Comparison of ENCODE assay signal across 17 cellular contexts in the genomic region with DNA sequence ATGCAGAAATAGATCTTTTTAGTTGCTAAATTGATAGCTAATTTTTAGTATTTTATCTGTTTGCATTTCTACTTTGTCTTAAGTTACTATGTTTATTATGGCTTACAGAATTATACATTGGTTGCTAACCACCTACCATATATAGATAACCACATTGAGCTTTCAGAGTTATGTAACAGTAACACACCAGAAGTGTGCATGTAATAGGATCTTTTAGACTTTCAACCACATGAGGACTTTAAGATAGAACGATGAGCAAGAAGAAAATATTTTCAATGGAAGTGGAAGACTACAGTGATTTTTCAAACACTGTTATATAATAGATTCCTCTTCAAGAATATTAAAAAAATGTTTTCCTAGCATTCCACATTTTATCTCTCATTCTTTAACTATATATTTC. TPM values are rescaled to one million over a fixed set of nuclear protein-coding genes. Genes with fewer than 3 reads are reported as not detected.
DNase-seq lines count a peak whose midpoint lies in the region; ATAC-seq, FAIRE-seq and TF ChIP-seq lines count a peak whose summit lies in the region.
"Had no signal": no experiment of that assay in that cellular context is flagged by ENCODE, and none has a peak within 500 bp of the region (broad histone marks: within the 10 kb centered on the region; RNA-seq: fewer than 3 reads in every experiment).

No MANE protein-coding gene starts in this region.

- TF ChIP-seq POLR2A in esophagus squamous epithelium (IDR thresholded peaks at IDR 0.05): no peak

- TF ChIP-seq CTCF in HL-60 (IDR thresholded peaks at IDR 0.05; ENCODE audit: insufficient read depth, low read length) (no peak), pancreas (IDR thresholded peaks at IDR 0.05) (no peak), esophagus squamous epithelium (IDR thresholded peaks at IDR 0.05) (no peak)

- DNase-seq in HL-60 (ENCODE audit: low read depth in 1 of 2, low spot score in 1 of 2) (no peak), NOMO-1 treated with DMSO at 0.1 percent for 48 hours (lab: John Stamatoyannopoulos, UW; ENCODE audit: unreplicated experiment) (peak; percentile 48), pancreas (no peak), esophagus squamous epithelium (lab: John Stamatoyannopoulos, UW) (no peak)
- DNase-seq: DMS79, GDM1, MM.1S, NCI-H1436, NCI-H2029 treated with DMSO at 0.1 percent for 48 hours, NCI-H2227 treated with DMSO at 0.1 percent for 48 hours, NCI-H526, Right ventricle myocardium superior had no signal

- ATAC-seq in pancreas (no peak), GM18517 (IDR thresholded peaks at IDR 0.05; ENCODE audit: unreplicated experiment) (no peak), GM18907 (IDR thresholded peaks at IDR 0.05; ENCODE audit: unreplicated experiment) (no peak), GM18870 (IDR thresholded peaks at IDR 0.05; ENCODE audit: unreplicated experiment) (no peak)

- no peaks in the 10 kb centered on the region for H3K4me1 ChIP-seq in pancreas
- H3K4me1 ChIP-seq in esophagus squamous epithelium: peaks cover 0 to under 1% (median 0%) of the 10 kb centered on the region in 3 donors

- intact Hi-C loops in pancreas (cut with DNase I) (no loop called here), esophagus squamous epithelium (cut with DNase I) (no loop called here)

- H3K4me3 ChIP-seq in HL-60 (replicated peaks; ENCODE audit: insufficient read depth, low read length): no peak overlapping the region
- no peak overlapping the region for H3K4me3 ChIP-seq in pancreas
- H3K4me3 ChIP-seq in esophagus squamous epithelium: no peak overlapping the region

- H3K27ac ChIP-seq in HL-60 (replicated peaks) (peak overlapping the region; percentile 26), pancreas (no peak overlapping the region), esophagus squamous epithelium (no peak overlapping the region)

- FAIRE-seq in TTC549 (lab: Jason Lieb, UNC) (peak; percentile 86), pancreas (lab: Jason Lieb, UNC) (peak; percentile 13)
- FAIRE-seq: H1 had no signal

- H3K36me3 ChIP-seq in pancreas (peaks cover 0 to 43% (median 3%) of the 10 kb centered on the region in 3 donors), esophagus squamous epithelium (peaks cover 5 to 98% (median 13%) of the 10 kb centered on the region in 3 donors)

- H3K27me3 ChIP-seq in HL-60 (ENCODE audit: insufficient read depth, poor library complexity, severe bottlenecking) (no peaks in the 10 kb centered on the region), pancreas (no peaks in the 10 kb centered on the region), esophagus squamous epithelium (no peaks in the 10 kb centered on the region)

- H3K9me3 ChIP-seq in pancreas (no peaks in the 10 kb centered on the region), esophagus squamous epithelium (no peaks in the 10 kb centered on the region)

- 65 to 81% methylated on average over 1 of the region's 1 CpG for WGBS in pancreas, 2 donors
- 65% methylated on average over 1 of the region's 1 CpG for WGBS in esophagus squamous epithelium, 2 donors

RNA-seq across cellular contexts. Expression of a gene that starts 28.8 kb away (rescaled TPM):
- total RNA-seq in pancreas (10 to 100 TPM; 13.7 to 29.9 (median 21.2) TPM), esophagus squamous epithelium (10 to 100 TPM; 26.1 to 78.8 (median 35.3) TPM)
- 10 to 100 TPM in 1 of 2 donors, 1 to 10 TPM in 1; 8.8 to 18.0 TPM for polyA plus RNA-seq in pancreas

RNA-seq across cellular contexts. Expression of a gene that starts 33.3 kb away (rescaled TPM):
- total RNA-seq in pancreas (10 to 100 TPM; 25.7 to 69.4 (median 38.7) TPM), esophagus squamous epithelium (10 to 100 TPM; 51.1 to 69.8 (median 61.0) TPM)
- polyA plus RNA-seq in pancreas: 10 to 100 TPM in 1 of 2 donors, 1 to 10 TPM in 1; 9.7 to 12.2 TPM

RNA-seq across cellular contexts. Expression of a gene that starts 43.7 kb away (rescaled TPM):
- total RNA-seq in pancreas (10 to 100 TPM; 18.5 to 30.8 (median 21.8) TPM), esophagus squamous epithelium (10 to 100 TPM; 31.1 to 66.9 (median 45.2) TPM)
- polyA plus RNA-seq in pancreas: 1 to 10 TPM; 4.6 to 4.9 TPM
